ENCODE assay signal across 8 cellular contexts in the genomic region with DNA sequence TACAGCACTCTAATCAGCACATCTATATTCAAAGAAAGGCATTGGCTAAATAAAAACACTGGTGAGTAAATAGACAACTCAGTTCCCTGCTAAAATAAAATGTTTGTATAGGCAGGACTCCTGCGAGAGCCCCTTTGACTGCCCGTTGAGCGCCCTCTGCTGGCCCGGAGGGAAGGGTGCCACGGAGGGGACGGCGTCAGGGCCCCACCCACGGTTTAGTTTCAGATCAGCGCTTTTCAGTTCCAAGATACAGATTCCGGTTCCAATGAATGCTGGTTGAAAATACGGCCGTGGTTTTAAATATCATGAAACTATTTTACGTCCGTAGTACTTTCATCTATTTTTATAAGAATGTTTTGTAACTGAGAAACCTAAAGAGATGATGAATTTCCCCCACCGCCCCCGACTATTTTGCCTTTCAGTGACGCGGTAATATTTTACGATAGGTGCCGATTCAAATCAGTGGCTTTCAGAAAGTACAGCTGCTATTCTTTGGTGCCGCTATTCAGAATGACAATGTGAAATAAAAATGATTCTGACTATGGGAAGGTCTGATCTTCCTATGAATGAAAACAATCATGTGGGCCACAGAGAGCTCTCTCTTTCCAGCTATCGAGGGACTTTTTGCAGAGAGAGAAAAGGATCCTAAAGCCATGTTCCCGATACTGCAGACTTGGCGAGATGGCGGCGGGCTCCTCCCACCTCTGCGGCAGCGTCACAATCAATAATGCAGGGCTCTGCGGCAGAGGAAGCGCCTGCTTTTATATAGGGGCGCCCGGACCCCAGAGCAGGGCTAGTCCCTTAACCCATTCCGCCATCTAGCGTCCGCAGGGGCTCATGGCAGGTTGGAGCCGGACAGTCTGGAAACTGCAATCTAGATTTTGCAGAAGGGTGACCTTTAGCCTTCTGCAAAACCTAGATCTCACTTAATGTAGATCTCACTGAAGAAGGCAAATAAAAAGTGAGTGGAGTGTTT. TPM values are rescaled to one million over a fixed set of nuclear protein-coding genes. Genes with fewer than 3 reads are reported as not detected.
DNase-seq lines count a peak whose midpoint lies in the region; ATAC-seq, FAIRE-seq and TF ChIP-seq lines count a peak whose summit lies in the region.

No MANE protein-coding gene starts in this region.

- H3K4me3 Mint-ChIP-seq in brain: peak overlapping the region; percentile 91 to 98 (median 94)

- peak; percentile 87 to 92 for TF ChIP-seq CTCF in brain (conservative IDR thresholded peaks at IDR 0.05)
- TF ChIP-seq CTCF in gastrocnemius medialis (IDR thresholded peaks at IDR 0.05 in 4 of 5, conservative IDR thresholded peaks at IDR 0.05 in 1 of 5): peak; percentile 77 to 94 (median 87)

- ATAC-seq in GM18517 (IDR thresholded peaks at IDR 0.05; ENCODE audit: unreplicated experiment) (peak; percentile 86), HG03066 (IDR thresholded peaks at IDR 0.05; ENCODE audit: low read depth, unreplicated experiment) (peak; percentile 85), gastrocnemius medialis (peak; percentile 86)

- H3K4me1 Mint-ChIP-seq in brain: peaks cover 34% of the 10 kb centered on the region

- intact Hi-C loops in gastrocnemius medialis (cut with DNase I; ENCODE audit: low total_unique reads): loop anchor here (1.0 to 10.0 kb wide), 4 partner anchors 47 to 785 kb away; a partner anchor contains a TSS

- peaks cover 0 to 6% (median 0%) of the 10 kb centered on the region in 5 experiments for H3K9me3 Mint-ChIP-seq in brain

- DNase-seq in 8988T (peak; percentile 63), NCI-H2107 (lab: John Stamatoyannopoulos, UW) (peak; percentile 82), iPS DF 6.9 (ENCODE audit: low read depth, low spot score) (peak; percentile 78), gastrocnemius medialis (peak; percentile 53 to 68)

- H3K27me3 Mint-ChIP-seq in brain: peaks cover 12% of the 10 kb centered on the region

- in situ Hi-C loops in gastrocnemius medialis (cut with MboI; ENCODE audit: low sequenced_read_pairs in 4 of 4): loop anchor here in 2 of 4 donors (5.0 to 10.0 kb wide), 3 partner anchors 336 to 789 kb away; a partner anchor contains a TSS

- no peaks in the 10 kb centered on the region; the same call in 1 of the 2 replicates for H3K27me3 ChIP-seq in iPS DF 6.9 (ENCODE audit: control insufficient read depth, insufficient read depth, low read length)
- no peaks in the 10 kb centered on the region for H3K27me3 ChIP-seq in gastrocnemius medialis

- H3K36me3 Mint-ChIP-seq in brain: no peaks in the 10 kb centered on the region

- no peaks in the 10 kb centered on the region for H3K9me3 ChIP-seq in iPS DF 6.9 (ENCODE audit: control insufficient read depth, insufficient read depth, low read length)
- no peaks in the 10 kb centered on the region for H3K9me3 ChIP-seq in gastrocnemius medialis

- WGBS in iPS DF 6.9 (ENCODE audit: insufficient coverage, insufficient read length): no CpG with 5 or more reads among the region's 36 CpGs

- FAIRE-seq in TTC549 (lab: Jason Lieb, UNC): peak; percentile 74

- H3K36me3 ChIP-seq in iPS DF 6.9 (ENCODE audit: control insufficient read depth, insufficient read depth, low read length) (no peaks in the 10 kb centered on the region), gastrocnemius medialis (no peaks in the 10 kb centered on the region)

- peak overlapping the region; percentile 98 to 99 (median 99) for H3K27ac Mint-ChIP-seq in brain

- no peak for TF ChIP-seq POLR2A in gastrocnemius medialis (IDR thresholded peaks at IDR 0.05)

- H3K27ac ChIP-seq in iPS DF 6.9 (ENCODE audit: low read length) (no peak overlapping the region), gastrocnemius medialis (peak overlapping the region; percentile 44 to 73 (median 66))

- H3K4me3 ChIP-seq in iPS DF 6.9 (ENCODE audit: low read length) (peak overlapping the region; percentile 55; the same call in 1 of the 2 replicates), gastrocnemius medialis (peak overlapping the region; percentile 64 to 85 (median 67))

- no peaks in the 10 kb centered on the region; the same call in 1 of the 2 replicates for H3K4me1 ChIP-seq in iPS DF 6.9 (ENCODE audit: control insufficient read depth, insufficient read depth, low read length)
- H3K4me1 ChIP-seq in gastrocnemius medialis: peaks cover 1 to 8% of the 10 kb centered on the region in 2 donors

RNA-seq across cellular contexts. Expression of a gene that starts 10.6 kb away (rescaled TPM):
- polyA plus RNA-seq in brain (ENCODE audit: insufficient read depth, low read depth, low replicate concordance): not detected
- total RNA-seq in gastrocnemius medialis: not detected

RNA-seq across cellular contexts. Expression of a gene that starts 44.0 kb away (rescaled TPM):
- 8.2 TPM for polyA plus RNA-seq in brain (ENCODE audit: insufficient read depth, low read depth, low replicate concordance)
- total RNA-seq in gastrocnemius medialis: 10 to 100 TPM in 2 of 4 donors, 1 to 10 TPM in 2; 6.1 to 14.7 (median 10.0) TPM

RNA-seq across cellular contexts. Expression of a gene that starts 44.1 kb away (rescaled TPM):
- 76.5 TPM for polyA plus RNA-seq in brain (ENCODE audit: insufficient read depth, low read depth, low replicate concordance)
- total RNA-seq in gastrocnemius medialis: 1 to 10 TPM in 2 of 4 donors, under 1 TPM in 2; 0.58 to 3.9 (median 1.1) TPM
